In genomic region chr14:22537436-22538310, GRCh38 we compare ENCODE assay signal across 9 cellular contexts. TPM values are rescaled to one million over a fixed set of nuclear protein-coding genes. Genes with fewer than 3 reads are reported as not detected.
DNase-seq lines count a peak whose midpoint lies in the region; ATAC-seq and TF ChIP-seq lines count a peak whose summit lies in the region.
"Had no signal": no experiment of that assay in that cellular context is flagged by ENCODE, and none has a peak within 500 bp of the region (broad histone marks: within the 10 kb centered on the region; RNA-seq: fewer than 3 reads in every experiment).

No MANE protein-coding gene starts in this region.

- no peak for ATAC-seq in psoas muscle
- ATAC-seq in left colon, result no peak

- H3K36me3 ChIP-seq in CD4-positive, alpha-beta memory T cell (ENCODE audit: insufficient read depth, low read length), result peaks cover 79% of the 10 kb centered on the region
- H3K36me3 ChIP-seq in breast epithelium (no peaks in the 10 kb centered on the region), psoas muscle (ENCODE audit: insufficient read depth in 1 of 2, low read depth in 1 of 2) (no peaks in the 10 kb centered on the region), BE2C (no peaks in the 10 kb centered on the region), MM.1S (replicated peaks; ENCODE audit: insufficient read depth, low read length) (no peaks in the 10 kb centered on the region)

- H3K27ac Mint-ChIP-seq in CD4-positive, alpha-beta memory T cell, result peak overlapping the region; percentile 92 to 100 (median 98)

- H4K20me1 ChIP-seq in MM.1S (ENCODE audit: insufficient read depth, low read length), result no peaks in the 10 kb centered on the region

- intact Hi-C loops in CD4-positive, alpha-beta memory T cell (cut with micrococcal nuclease), result loop anchor here (1.0 to 2.0 kb wide), 3 partner anchors 8 to 15 kb away; no protein-coding TSS in a partner anchor
- intact Hi-C loops in breast epithelium (cut with DNase I; ENCODE audit: low total_unique reads), result no loop called here
- intact Hi-C loops in psoas muscle (cut with DNase I), result no loop called here
- intact Hi-C loops in left colon (cut with DNase I, micrococcal nuclease), result no loop called here

- no peak overlapping the region for H2AFZ ChIP-seq in MM.1S (ENCODE audit: low read length)

- H3K4me3 ChIP-seq in CD4-positive, alpha-beta memory T cell (ENCODE audit: low read length in 2 of 2), result peak overlapping the region; percentile 42 to 46
- H3K4me3 ChIP-seq in NB4 (ENCODE audit: low read depth, low read length) (no peak overlapping the region), breast epithelium (no peak overlapping the region), psoas muscle (no peak overlapping the region), BE2C (ENCODE audit: low read depth, low read length) (no peak overlapping the region), MM.1S (ENCODE audit: low read length) (no peak overlapping the region)

- H3K9me2 ChIP-seq in MM.1S (replicated peaks; ENCODE audit: insufficient read depth, low read length), result no peaks in the 10 kb centered on the region

- 90 to 93% (median 91%) methylated on average over 8 of the region's 8 CpGs for WGBS in psoas muscle, 3 donors

- peak in 1 of 5 donors; percentile 32 for DNase-seq in CD4-positive, alpha-beta memory T cell
- DNase-seq in NB4 (ENCODE audit: low read depth) (peak; percentile 60), breast epithelium (ENCODE audit: low spot score in 2 of 2) (no peak), psoas muscle (no peak), BE2C (no peak), left colon (no peak), NCI-H526 treated with DMSO at 0.1 percent for 48 hours (lab: John Stamatoyannopoulos, UW) (no peak), MM.1S (no peak)
- DNase-seq: NCI-H2081 treated with DMSO at 0.1 percent for 48 hours had no signal

- peaks cover 99% of the 10 kb centered on the region for H3K4me1 ChIP-seq in CD4-positive, alpha-beta memory T cell (ENCODE audit: insufficient read depth, low read length)
- H3K4me1 ChIP-seq in breast epithelium (peaks cover 0 to 11% of the 10 kb centered on the region in 2 donors), psoas muscle (no peaks in the 10 kb centered on the region), BE2C (peaks cover 3% of the 10 kb centered on the region; the same call in 1 of the 2 replicates), MM.1S (ENCODE audit: low read length) (peaks cover 7% of the 10 kb centered on the region; the same call in 1 of the 2 replicates)

- CTCF ChIA-PET in CD4-positive, alpha-beta memory T cell (lab: Charles Lee; ENCODE audit: partially characterized antibody), result interaction anchor here (0.8 to 7.0 kb wide), 11 partner anchors 8 to 52 kb away, joined by 3 to 81 read pairs (median 4); partner anchors contain the start of gene DAD1

- POLR2A ChIA-PET in CD4-positive, alpha-beta memory T cell (lab: Charles Lee; ENCODE audit: partially characterized antibody), result interaction anchor here (0.7 to 20.6 kb wide), 23 partner anchors 9 to 814 kb away, joined by 3 to 1762 read pairs (median 4); partner anchors contain the start of gene DAD1

- no peak for TF ChIP-seq CTCF in NB4 (IDR thresholded peaks at IDR 0.05; ENCODE audit: low read depth, low read length)
- no peak for TF ChIP-seq CTCF in breast epithelium (IDR thresholded peaks at IDR 0.05)
- no peak for TF ChIP-seq CTCF in psoas muscle (IDR thresholded peaks at IDR 0.05)
- no peak for TF ChIP-seq CTCF in BE2C (IDR thresholded peaks at IDR 0.05; ENCODE audit: low read depth, low read length)
- no peak for TF ChIP-seq CTCF in MM.1S (IDR thresholded peaks at IDR 0.05; ENCODE audit: low read length)

- H3K27me3 ChIP-seq in CD4-positive, alpha-beta memory T cell (ENCODE audit: insufficient read depth, low read length), result no peaks in the 10 kb centered on the region
- no peaks in the 10 kb centered on the region for H3K27me3 ChIP-seq in breast epithelium
- H3K27me3 ChIP-seq in psoas muscle (ENCODE audit: insufficient read depth in 3 of 3, low read length in 2 of 3), result no peaks in the 10 kb centered on the region
- H3K27me3 ChIP-seq in BE2C, result no peaks in the 10 kb centered on the region
- no peaks in the 10 kb centered on the region for H3K27me3 ChIP-seq in MM.1S (replicated peaks; ENCODE audit: insufficient read depth, low read length)

- no peak for TF ChIP-seq POLR2A in NB4 (IDR thresholded peaks at IDR 0.05; ENCODE audit: extremely low read depth, insufficient read length)
- TF ChIP-seq POLR2A in breast epithelium (IDR thresholded peaks at IDR 0.05), result no peak

- peaks cover 92 to 94% of the 10 kb centered on the region in 2 donors for H3K36me3 Mint-ChIP-seq in CD4-positive, alpha-beta memory T cell

- H3K27ac ChIP-seq in CD4-positive, alpha-beta memory T cell (ENCODE audit: low read depth, low read length), result peak overlapping the region; percentile 72
- H3K27ac ChIP-seq in breast epithelium (peak overlapping the region; percentile 84 to 86), psoas muscle (peak overlapping the region; percentile 30), MM.1S (ENCODE audit: low read length) (no peak overlapping the region)

- peaks cover 88 to 100% (median 91%) of the 10 kb centered on the region in 4 donors for H3K4me1 Mint-ChIP-seq in CD4-positive, alpha-beta memory T cell

- no peaks in the 10 kb centered on the region for H3K27me3 Mint-ChIP-seq in CD4-positive, alpha-beta memory T cell

- H3K9ac ChIP-seq in MM.1S (ENCODE audit: low read length), result no peak overlapping the region

- no peak overlapping the region for H3K4me2 ChIP-seq in MM.1S (ENCODE audit: low read depth, low read length)

- no peaks in the 10 kb centered on the region for H3K79me2 ChIP-seq in MM.1S (ENCODE audit: low read length)

- no peaks in the 10 kb centered on the region for H3K9me3 Mint-ChIP-seq in CD4-positive, alpha-beta memory T cell

- H3F3A ChIP-seq in MM.1S (ENCODE audit: insufficient read depth, low read length), result no peaks in the 10 kb centered on the region

- no peaks in the 10 kb centered on the region for H3K9me3 ChIP-seq in CD4-positive, alpha-beta memory T cell (ENCODE audit: control insufficient read depth in 1 of 2, low read length in 2 of 2)
- H3K9me3 ChIP-seq in breast epithelium (no peaks in the 10 kb centered on the region), psoas muscle (no peaks in the 10 kb centered on the region), BE2C (no peaks in the 10 kb centered on the region), MM.1S (replicated peaks; ENCODE audit: insufficient read depth, low read length) (no peaks in the 10 kb centered on the region)

- H3K4me3 Mint-ChIP-seq in CD4-positive, alpha-beta memory T cell, result peak overlapping the region; percentile 69 to 91 (median 85)

RNA-seq across cellular contexts. Expression of gene DAD1, which starts 51.4 kb away (rescaled TPM):
- total RNA-seq in CD4-positive, alpha-beta memory T cell, result 100 to 1,000 TPM; 110 to 124 TPM
- polyA plus RNA-seq in CD4-positive, alpha-beta memory T cell, result 100 to 1,000 TPM; 602 to 735 TPM
- 100 to 1,000 TPM; 192 to 238 (median 202) TPM for total RNA-seq in breast epithelium
- total RNA-seq in psoas muscle, result 100 to 1,000 TPM in 3 of 4 donors, 10 to 100 TPM in 1; 77.8 to 118 (median 106) TPM
- polyA plus RNA-seq in psoas muscle, result 100 to 1,000 TPM; 201 to 277 (median 262) TPM
- polyA plus RNA-seq in BE2C (2012; ENCODE audit: insufficient read depth, insufficient read length, low read depth), result 335 TPM
- 100 to 1,000 TPM; 139 to 142 TPM for total RNA-seq in left colon

Comparison
In these comparisons a context has a peak if more than half of its experiments do, and no peak if none do; other contexts are left out.
1. H3K4me3 ChIP-seq: peak in CD4-positive, alpha-beta memory T cell (2 of 2); none in NB4 (single experiment), breast epithelium (0 of 3), psoas muscle (single experiment), BE2C (single experiment) and MM.1S (single experiment).